In genomic region chr4:55549888-55550287, GRCh38 we compare ENCODE assay signal across 13 cellular contexts. TPM values are rescaled to one million over a fixed set of nuclear protein-coding genes. Genes with fewer than 3 reads are reported as not detected.
A peak's percentile ranks its signal among the peaks of the same experiment; 100 is the strongest.
DNase-seq lines count a peak whose midpoint lies in the region; ATAC-seq, FAIRE-seq and TF ChIP-seq lines count a peak whose summit lies in the region.
"Had no signal": no experiment of that assay in that cellular context is flagged by ENCODE, and none has a peak within 500 bp of the region (broad histone marks: within the 10 kb centered on the region; RNA-seq: fewer than 3 reads in every experiment).

No MANE protein-coding gene starts in this region.

- SMC1A ChIA-PET in GM12878 (lab: Charles Lee; ENCODE audit: uncharacterized antibody, unreplicated experiment): interaction anchor here (0.6 to 1.6 kb wide), 4 partner anchors 11 to 204 kb away, joined by 3 to 4 read pairs (median 4); partner anchors contain the start of gene SRD5A3

- DNase-seq in EL (peak; percentile 79), HT-29 (ENCODE audit: low spot score) (peak; percentile 58), GM12878 (ENCODE audit: low read depth, low spot score) (no peak), non-pigmented ciliary epithelial cell (ENCODE audit: low read depth) (peak; percentile 78), neural progenitor cell (ENCODE audit: low spot score) (no peak), NCI-H510A treated with DMSO at 0.1 percent for 48 hours (lab: John Stamatoyannopoulos, UW) (no peak)
- DNase-seq: DND-41; effector CD4-positive, alpha-beta T cell; NCI-H1417; stimulated activated naive CD4-positive, alpha-beta T cell treated with Interleukin-2 at 50 U/mL for 16 hours had no signal

- TF ChIP-seq EP300 in GM12878 (IDR thresholded peaks at IDR 0.05; ENCODE audit: borderline replicate concordance in 1 of 2, control insufficient read depth in 1 of 2, low read depth in 2 of 2, low read length in 2 of 2): no peak

- peaks cover 22% of the 10 kb centered on the region for H3K4me1 Mint-ChIP-seq in neural progenitor cell

- no peaks in the 10 kb centered on the region for H3K4me1 ChIP-seq in GM12878 (ENCODE audit: control insufficient read depth, insufficient read depth, low read length)
- H3K4me1 ChIP-seq in neural progenitor cell: peaks cover 19% of the 10 kb centered on the region

- peaks cover 4% of the 10 kb centered on the region for H3K27me3 Mint-ChIP-seq in neural progenitor cell (ENCODE audit: insufficient read depth, low read depth)

- WGBS in GM12878 (ENCODE audit: insufficient coverage, insufficient replicate concordance, low lambda C conversion rate, missing lambda C conversion rate): 0% methylated on average over 2 of the region's 2 CpGs

- H2AFZ ChIP-seq in GM12878 (ENCODE audit: control insufficient read depth, low read depth, low read length) (no peak overlapping the region), neural progenitor cell (replicated peaks) (no peak overlapping the region)

- H3F3A ChIP-seq in neural progenitor cell (ENCODE audit: low read depth): peaks cover 37% of the 10 kb centered on the region

- ATAC-seq in GM12878 (no peak), GM19463 (IDR thresholded peaks at IDR 0.05; ENCODE audit: unreplicated experiment) (no peak)

- CTCF ChIA-PET in GM12878 (lab: Yijun Ruan, JAX): interaction anchor here (1.1 to 2.2 kb wide), 4 partner anchors 21 to 204 kb away, joined by 3 to 8 read pairs (median 6); partner anchors contain the start of gene SRD5A3

- H3K4me3 Mint-ChIP-seq in neural progenitor cell: no peak overlapping the region

- H3K27me3 ChIP-seq in GM12878 (replicated peaks in 1 of 2; ENCODE audit: control insufficient read depth in 2 of 2, insufficient read depth in 2 of 2, low read length in 1 of 2) (no peaks in the 10 kb centered on the region), neural progenitor cell (no peaks in the 10 kb centered on the region)

- RAD21 ChIA-PET in GM12878 (lab: Charles Lee; ENCODE audit: unreplicated experiment): interaction anchor here (1.4 kb wide), 1 partner anchor 141 kb away, joined by 7 read pairs; no protein-coding TSS in a partner anchor

- TF ChIP-seq CTCF in GM12878 (IDR thresholded peaks at IDR 0.05 in 2 of 3, conservative IDR thresholded peaks at IDR 0.05 in 1 of 3; ENCODE audit: control insufficient read depth in 2 of 3, extremely low read depth in 1 of 3, insufficient read depth in 1 of 3, low read depth in 3 of 3, low read length in 3 of 3) (no peak), neural progenitor cell (IDR thresholded peaks at IDR 0.05) (no peak)

- H3K27ac ChIP-seq in GM12878 (ENCODE audit: control insufficient read depth, insufficient read depth) (no peak overlapping the region), neural progenitor cell (no peak overlapping the region)

- TF ChIP-seq POLR2A in GM12878 (IDR thresholded peaks at IDR 0.05; ENCODE audit: low read depth, low read length): no peak

- intact Hi-C loops in GM12878 (cut with micrococcal nuclease; ENCODE audit: unreplicated experiment): loop anchor here (5.0 to 10.0 kb wide), 2 partner anchors 103 to 885 kb away; partner anchors contain the start of genes PAICS and PPAT

- H3K4me2 ChIP-seq in GM12878 (ENCODE audit: control insufficient read depth, insufficient read depth) (no peak overlapping the region), neural progenitor cell (no peak overlapping the region)

- no peaks in the 10 kb centered on the region for H3K36me3 Mint-ChIP-seq in neural progenitor cell

- POLR2A ChIA-PET in GM12878 (lab: Charles Lee): interaction anchor here (0.6 kb wide), 1 partner anchor 204 kb away, joined by 4 read pairs; the partner anchor contains the start of gene SRD5A3

- no peaks in the 10 kb centered on the region for H3K9me3 Mint-ChIP-seq in neural progenitor cell

- H3K79me2 ChIP-seq in GM12878 (ENCODE audit: control insufficient read depth, insufficient read depth, low read length): peaks cover 12% of the 10 kb centered on the region
- peaks cover 10% of the 10 kb centered on the region for H3K79me2 ChIP-seq in neural progenitor cell (ENCODE audit: low read depth)

- H3K9ac ChIP-seq in GM12878 (ENCODE audit: control insufficient read depth, insufficient read depth, low read length) (no peak overlapping the region), neural progenitor cell (no peak overlapping the region)

- no peak overlapping the region for H3K27ac Mint-ChIP-seq in neural progenitor cell

- H3K9me3 ChIP-seq in GM12878 (replicated peaks; ENCODE audit: control insufficient read depth, insufficient read depth, low read length): no peaks in the 10 kb centered on the region
- H3K9me3 ChIP-seq in neural progenitor cell (ENCODE audit: low read depth): no peaks in the 10 kb centered on the region

- in situ Hi-C loops in GM12878 (cut with MboI): loop anchor here (5.0 to 25.0 kb wide), 3 partner anchors 153 to 1238 kb away; partner anchors contain the start of genes SRD5A3 and TMEM165

- no TSS peak for BruUV-seq in GM12878 (replicated peaks; lab: Mats Ljungman, UMichigan)

- no peaks in the 10 kb centered on the region for H4K20me1 ChIP-seq in GM12878 (ENCODE audit: control insufficient read depth, insufficient read depth)
- no peaks in the 10 kb centered on the region for H4K20me1 ChIP-seq in neural progenitor cell (ENCODE audit: low read depth)

- H3K36me3 ChIP-seq in GM12878 (ENCODE audit: control insufficient read depth in 2 of 2, insufficient read depth in 2 of 2, low read length in 1 of 2) (no peaks in the 10 kb centered on the region), neural progenitor cell (no peaks in the 10 kb centered on the region)

- no peak for FAIRE-seq in GM12878 (lab: Jason Lieb, UNC)
- FAIRE-seq: H1, TTC549 had no signal

- TF ChIP-seq RAD21 in GM12878 (IDR thresholded peaks at IDR 0.05; ENCODE audit: insufficient read depth, low read depth, low read length): no peak

- H3K4me3 ChIP-seq in GM12878 (no peak overlapping the region), neural progenitor cell (no peak overlapping the region)

TF ChIP-seq in GM12878, 131 proteins besides CTCF, POLR2A, EP300 and RAD21 (continues in another document):
- TF ChIP-seq ZNF24 (IDR thresholded peaks at IDR 0.05): no peak

RNA-seq across cellular contexts. Expression of gene CLOCK, which starts 3.2 kb away (rescaled TPM):
- total RNA-seq in HT-29 (2014; rRNA removed; shearing (Covaris generic)): 7.3 and 9.5 TPM in 2 replicates
- 43.0 and 43.8 TPM in 2 replicates for total RNA-seq in GM12878 (2013; cell fraction: nucleolus; rRNA removed)
- total RNA-seq in GM12878 (2014; rRNA removed): 10.6 and 11.6 TPM in 2 replicates
- 9.1 and 11.5 TPM in 2 replicates for total RNA-seq in GM12878 (2014; rRNA removed; fragmentation: Illumina TruSeq; extraction: Trizol)
- 8.0 and 10.4 TPM in 2 replicates for total RNA-seq in GM12878 (2021)
- 1.9 TPM for polyA plus RNA-seq in GM12878 (2011; ENCODE audit: low read depth)
- polyA plus RNA-seq in GM12878 (2011; rRNA removed): 10.3 and 11.7 TPM in 2 replicates
- 4.2 and 6.6 TPM in 2 replicates for polyA plus RNA-seq in GM12878 (2011; cell fraction: cytosol; rRNA removed)
- 15.6 and 16.1 TPM in 2 replicates for polyA plus RNA-seq in GM12878 (2011; cell fraction: nucleus; rRNA removed)
- polyA plus RNA-seq in GM12878 (2012): 3.9 and 4.2 TPM in 2 replicates
- polyA plus RNA-seq in GM12878 (2014; fragmentation: Illumina TruSeq; extraction: Trizol): 7.3 and 10.3 TPM in 2 replicates
- 1 to 10 TPM; 2.8 to 3.5 TPM for polyA plus RNA-seq in GM12878 (2014; fragmentation: Nextera tagmentation; extraction: Ambion mirVana)
- polyA plus RNA-seq in GM12878 (2014; rRNA removed): 5.5 and 6.0 TPM in 2 replicates
- 10 to 100 TPM; 10.5 to 11.7 TPM for polyA plus RNA-seq in GM12878 (2016; fragmentation: Nextera tagmentation; extraction: Ambion mirVana)
- 29.8 and 31.7 TPM in 2 replicates for polyA minus RNA-seq in GM12878 (2011; rRNA and poly(A)+ RNA removed)
- 6.1 and 7.2 TPM in 2 replicates for polyA minus RNA-seq in GM12878 (2011; cell fraction: cytosol; rRNA and poly(A)+ RNA removed)
- 27.9 and 36.9 TPM in 2 replicates for polyA minus RNA-seq in GM12878 (2011; cell fraction: nucleus; rRNA and poly(A)+ RNA removed)
- total RNA-seq in neural progenitor cell (ENCODE audit: low replicate concordance): 30.2 and 35.9 TPM in 2 replicates

RNA-seq across cellular contexts. Expression of gene PDCL2, which starts 42.2 kb away (rescaled TPM):
- total RNA-seq in HT-29 (2014; rRNA removed; shearing (Covaris generic)): not detected in 2 replicates
- not detected in 2 replicates for total RNA-seq in GM12878 (2013; cell fraction: nucleolus; rRNA removed)
- total RNA-seq in GM12878 (2014; rRNA removed) (not detected in 2 replicates), GM12878 (2014; rRNA removed; fragmentation: Illumina TruSeq; extraction: Trizol) (not detected in 2 replicates), GM12878 (2021) (not detected in 2 replicates), neural progenitor cell (ENCODE audit: low replicate concordance) (not detected in 2 replicates)
- not detected for polyA plus RNA-seq in GM12878 (2011; ENCODE audit: low read depth)
- polyA plus RNA-seq in GM12878 (2011; rRNA removed) (not detected in 2 replicates), GM12878 (2014; fragmentation: Illumina TruSeq; extraction: Trizol) (not detected in 2 replicates), GM12878 (2014; fragmentation: Nextera tagmentation; extraction: Ambion mirVana) (not detected), GM12878 (2014; rRNA removed) (not detected in 2 replicates), GM12878 (2016; fragmentation: Nextera tagmentation; extraction: Ambion mirVana) (not detected)
- not detected in 2 replicates for polyA plus RNA-seq in GM12878 (2011; cell fraction: cytosol; rRNA removed)
- polyA plus RNA-seq in GM12878 (2011; cell fraction: nucleus; rRNA removed): not detected in 2 replicates
- not detected in 2 replicates for polyA plus RNA-seq in GM12878 (2012)
- polyA minus RNA-seq in GM12878 (2011; rRNA and poly(A)+ RNA removed): not detected in 2 replicates
- polyA minus RNA-seq in GM12878 (2011; cell fraction: cytosol; rRNA and poly(A)+ RNA removed): not detected in 2 replicates
- not detected in 2 replicates for polyA minus RNA-seq in GM12878 (2011; cell fraction: nucleus; rRNA and poly(A)+ RNA removed)
- total RNA-seq: H1 had no signal
- polyA plus RNA-seq: H1 had no signal

Comparison
In these comparisons a context has a peak if more than half of its experiments do, and no peak if none do; other contexts are left out.
1. DNase-seq: peak in EL (single experiment), HT-29 (single experiment) and non-pigmented ciliary epithelial cell (single experiment); none in GM12878 (single experiment), neural progenitor cell (single experiment) and NCI-H510A treated with DMSO at 0.1 percent for 48 hours (single experiment).